11 cellular contexts compared by ENCODE assay signal in the genomic region with DNA sequence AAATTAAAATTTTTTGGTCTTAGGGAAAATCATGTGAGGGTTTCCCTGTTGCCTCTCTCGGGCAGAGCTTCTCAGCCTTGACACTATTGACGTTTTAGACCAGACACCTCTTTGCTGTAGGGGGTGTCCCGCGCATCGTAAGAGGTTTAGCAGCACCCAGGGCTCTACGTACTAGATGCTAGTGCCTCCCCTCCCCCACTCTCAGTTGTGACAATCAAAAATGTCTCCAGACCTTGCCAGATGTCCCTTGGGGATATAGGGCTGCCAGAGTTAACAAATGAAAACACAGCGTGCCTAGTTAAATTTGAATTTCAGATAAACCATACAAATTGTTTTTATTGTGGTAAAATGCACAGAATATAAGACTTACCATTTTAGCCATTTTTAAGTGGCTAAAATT.
DNase-seq lines count a peak whose midpoint lies in the region; ATAC-seq and TF ChIP-seq lines count a peak whose summit lies in the region.
"Had no signal": no experiment of that assay in that cellular context is flagged by ENCODE, and none has a peak within 500 bp of the region (broad histone marks: within the 10 kb centered on the region; RNA-seq: fewer than 3 reads in every experiment).

No MANE protein-coding gene starts in this region.

- no peaks in the 10 kb centered on the region for H3K9me3 Mint-ChIP-seq in osteocyte (ENCODE audit: unreplicated experiment)
- H3K9me3 Mint-ChIP-seq: T-helper 1 cell treated with Interleukin-12 subunit alpha and Interleukin-12 subunit beta and Interleukin-4 antibody, amounts not matched to agents 30 μg/mL and 1 μg/mL, for 36 hours had no signal

- H3K27ac Mint-ChIP-seq in osteocyte (ENCODE audit: unreplicated experiment), result no peak overlapping the region
- H3K27ac Mint-ChIP-seq: T-helper 1 cell treated with Interleukin-12 subunit alpha and Interleukin-12 subunit beta and Interleukin-4 antibody, amounts not matched to agents 30 μg/mL and 1 μg/mL, for 36 hours had no signal

- no peak overlapping the region for H2AK5ac ChIP-seq in neuronal stem cell (ENCODE audit: low read depth, low read length)

- no peak overlapping the region for H2BK120ac ChIP-seq in neuronal stem cell (ENCODE audit: low read depth, low read length)

- peaks cover 10 to 43% of the 10 kb centered on the region in 2 donors for H3K4me1 ChIP-seq in neuronal stem cell (ENCODE audit: control insufficient read depth in 2 of 2, insufficient read depth in 1 of 2, low read depth in 1 of 2, low read length in 2 of 2)

- no peak overlapping the region for H3K4ac ChIP-seq in neuronal stem cell (ENCODE audit: low read length)

- no peak for TF ChIP-seq CTCF in osteocyte (IDR thresholded peaks at IDR 0.05)

- H3K9me3 ChIP-seq in neuronal stem cell (replicated peaks in 1 of 2; ENCODE audit: control insufficient read depth in 2 of 2, insufficient read depth in 1 of 2, low read depth in 1 of 2, low read length in 2 of 2), result peaks cover 0 to 13% of the 10 kb centered on the region in 2 donors

- H3K9ac ChIP-seq in neuronal stem cell (ENCODE audit: low read depth, low read length, poor library complexity), result no peak overlapping the region

- DNase-seq in NCI-H1436 (lab: John Stamatoyannopoulos, UW), result peak; percentile 33
- no peak for DNase-seq in NCI-H1436 treated with DMSO at 0.1 percent for 48 hours (lab: John Stamatoyannopoulos, UW)
- peak; percentile 67 for DNase-seq in NCI-H1694 treated with DMSO at 0.1 percent for 48 hours (lab: John Stamatoyannopoulos, UW)
- peak; percentile 25 for DNase-seq in central memory CD4-positive, alpha-beta T cell
- DNase-seq in neuronal stem cell (ENCODE audit: low spot score), result no peak
- DNase-seq in NCI-H345 (lab: John Stamatoyannopoulos, UW), result no peak
- DNase-seq in osteocyte (ENCODE audit: extremely low spot score, unreplicated experiment), result no peak
- DNase-seq: NK-92 treated with Interleukin-12 subunit alpha and Interleukin-12 subunit beta, amount 100 ng/mL, for 24 hours had no signal

- H3K27me3 ChIP-seq in neuronal stem cell (ENCODE audit: control insufficient read depth in 3 of 3, insufficient read depth in 3 of 3, low read depth in 1 of 3, low read length in 3 of 3), result no peaks in the 10 kb centered on the region

- no peak for ATAC-seq in HG02973 (IDR thresholded peaks at IDR 0.05; ENCODE audit: unreplicated experiment)
- ATAC-seq: K562 had no signal

- H2BK15ac ChIP-seq in neuronal stem cell (ENCODE audit: low read length), result no peak overlapping the region

- H3K36me3 ChIP-seq in neuronal stem cell (replicated peaks in 1 of 2; ENCODE audit: control insufficient read depth in 2 of 2, insufficient read depth in 2 of 2, low read length in 2 of 2), result no peaks in the 10 kb centered on the region

- H3K23ac ChIP-seq in neuronal stem cell (ENCODE audit: low read depth, low read length, poor library complexity), result no peak overlapping the region

- H3K36me3 Mint-ChIP-seq in osteocyte (ENCODE audit: unreplicated experiment), result no peaks in the 10 kb centered on the region

- no peak overlapping the region for H4K8ac ChIP-seq in neuronal stem cell (ENCODE audit: low read depth, low read length)

- no peak overlapping the region for H2BK5ac ChIP-seq in neuronal stem cell (ENCODE audit: low read length)

- H2AFZ ChIP-seq in neuronal stem cell (ENCODE audit: low read length), result peak overlapping the region; percentile 47

- no peak overlapping the region for H4K91ac ChIP-seq in neuronal stem cell (ENCODE audit: low read depth, low read length, poor library complexity)

- H3K79me1 ChIP-seq in neuronal stem cell (ENCODE audit: low read depth, low read length), result no peaks in the 10 kb centered on the region

- H3K14ac ChIP-seq in neuronal stem cell (ENCODE audit: low read length), result no peak overlapping the region

- no peak overlapping the region for H3K27ac ChIP-seq in neuronal stem cell (replicated peaks; ENCODE audit: low read length)

- H3K4me3 ChIP-seq in neuronal stem cell (ENCODE audit: low read length in 2 of 2), result no peak overlapping the region
- H3K4me3 ChIP-seq: K562 had no signal

- no peak overlapping the region for H3K4me2 ChIP-seq in neuronal stem cell (ENCODE audit: insufficient read depth, low read length, poor library complexity, severe bottlenecking)

- H3K4me1 Mint-ChIP-seq in osteocyte (ENCODE audit: unreplicated experiment), result peaks cover 41% of the 10 kb centered on the region

- no CpG with 5 or more reads among the region's 7 CpGs for WGBS in neuronal stem cell (ENCODE audit: extremely low coverage in 2 of 2, insufficient read length in 2 of 2, insufficient replicate concordance in 1 of 2), 2 donors

- no peak overlapping the region for H3K4me3 Mint-ChIP-seq in osteocyte (ENCODE audit: unreplicated experiment)

- no peak overlapping the region for H2BK12ac ChIP-seq in neuronal stem cell (ENCODE audit: low read length)

- no peaks in the 10 kb centered on the region for H3K27me3 Mint-ChIP-seq in osteocyte (ENCODE audit: unreplicated experiment)

- H3K18ac ChIP-seq in neuronal stem cell (ENCODE audit: low read length), result no peak overlapping the region

Comparison
In these comparisons a context has a peak if more than half of its experiments do, and no peak if none do; other contexts are left out.
1. DNase-seq: peak in NCI-H1436 (single experiment), NCI-H1694 treated with DMSO at 0.1 percent for 48 hours (single experiment) and central memory CD4-positive, alpha-beta T cell (single experiment); none in NCI-H1436 treated with DMSO at 0.1 percent for 48 hours (single experiment), neuronal stem cell (single experiment), NCI-H345 (single experiment) and osteocyte (single experiment).